In the genomic region with DNA sequence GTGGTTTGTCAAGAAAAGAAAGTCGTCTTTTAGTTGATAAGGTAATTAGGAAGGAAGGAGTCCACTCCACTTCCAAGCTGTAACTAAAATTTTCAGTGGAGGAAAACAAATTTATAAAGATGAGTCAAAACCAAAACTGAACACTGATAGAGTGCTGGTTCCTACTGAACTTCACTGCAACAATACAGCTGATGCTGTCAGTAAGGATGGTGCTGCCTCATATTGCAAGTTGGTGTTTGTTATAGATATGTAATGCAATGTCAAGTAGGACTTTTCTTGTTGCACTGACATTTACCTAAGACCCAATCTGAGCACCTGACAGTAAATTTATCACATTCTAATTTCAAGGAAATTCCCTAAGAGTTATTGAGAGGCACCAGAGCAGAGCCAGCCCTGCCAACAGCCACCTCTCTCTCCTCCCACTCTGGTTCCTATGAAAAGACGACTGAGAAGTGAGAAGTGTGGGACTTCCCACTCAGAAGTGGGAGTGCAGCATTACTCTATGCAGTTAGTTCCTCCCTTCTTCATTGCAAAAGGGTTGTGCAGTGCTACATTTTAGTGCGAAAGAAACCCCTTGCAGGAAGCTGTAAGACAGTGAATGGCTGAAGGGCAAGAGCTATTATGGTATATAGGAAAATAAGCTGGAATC, we compare ENCODE assay signal across 16 cellular contexts.
"Had no signal": no experiment of that assay in that cellular context is flagged by ENCODE, and none has a peak within 500 bp of the region (broad histone marks: within the 10 kb centered on the region; RNA-seq: fewer than 3 reads in every experiment).

No MANE protein-coding gene starts in this region.

- H3K4me1 Mint-ChIP-seq: activated CD4-positive, alpha-beta T cell treated with anti-CD3 and anti-CD28 coated beads, Interleukin-2, amount 10 ng/mL, durations not matched to agents 24 days and 14 days; activated naive CD8-positive, alpha-beta T cell treated with anti-CD3 and anti-CD28 coated beads, Interleukin-2, amount 10 ng/mL, durations not matched to agents 7 days and 5 days; central memory CD8-positive, alpha-beta T cell; stimulated activated effector memory CD8-positive, alpha-beta T cell treated with anti-CD3 and anti-CD28 coated beads, Interleukin-12 subunit alpha, Interleukin-12 subunit beta, amount 100 ng/mL, for 72 hours had no signal

- H3K27me3 Mint-ChIP-seq: activated CD4-positive, alpha-beta T cell treated with anti-CD3 and anti-CD28 coated beads, Interleukin-2, amount 10 ng/mL, durations not matched to agents 24 days and 14 days; activated naive CD8-positive, alpha-beta T cell treated with anti-CD3 and anti-CD28 coated beads, Interleukin-2, amount 10 ng/mL, durations not matched to agents 7 days and 5 days; central memory CD8-positive, alpha-beta T cell had no signal

- H3K36me3 Mint-ChIP-seq: activated naive CD8-positive, alpha-beta T cell treated with anti-CD3 and anti-CD28 coated beads, Interleukin-2, amount 10 ng/mL, durations not matched to agents 7 days and 5 days; neural progenitor cell; stimulated activated effector memory CD8-positive, alpha-beta T cell treated with anti-CD3 and anti-CD28 coated beads, Interleukin-12 subunit alpha, Interleukin-12 subunit beta, amount 100 ng/mL, for 72 hours had no signal

- H3K27ac Mint-ChIP-seq: activated CD4-positive, alpha-beta T cell treated with anti-CD3 and anti-CD28 coated beads, Interleukin-2, amount 10 ng/mL, durations not matched to agents 24 days and 14 days; activated naive CD8-positive, alpha-beta T cell treated with anti-CD3 and anti-CD28 coated beads, Interleukin-2, amount 10 ng/mL, durations not matched to agents 7 days and 5 days; activated T-helper 1 cell treated with anti-CD3 and anti-CD28 coated beads, Interleukin-12 subunit alpha, Interleukin-12 subunit beta, Interleukin-2, Interleukin-4 antibody, amounts not matched to agents 30 ng/mL and 10 ng/mL and 1 ng/mL, durations not matched to agents 14 hours and 24 hours and 36 hours; neural progenitor cell; stimulated activated effector memory CD8-positive, alpha-beta T cell treated with anti-CD3 and anti-CD28 coated beads, Interleukin-12 subunit alpha, Interleukin-12 subunit beta, amount 100 ng/mL, for 72 hours had no signal

- DNase-seq: activated CD4-positive, alpha-beta T cell treated with anti-CD3 and anti-CD28 coated beads, Interleukin-2, amount 10 ng/mL, durations not matched to agents 24 days and 14 days; activated CD4-positive, CD25-positive, alpha-beta regulatory T cell; activated CD8-positive, alpha-beta memory T cell treated with anti-CD3 and anti-CD28 coated beads, Interleukin-2, amount 50 U/mL, for 48 hours; activated naive CD8-positive, alpha-beta T cell treated with anti-CD3 and anti-CD28 coated beads, Interleukin-2, amount 10 ng/mL, durations not matched to agents 7 days and 5 days; brain microvascular endothelial cell; effector CD4-positive, alpha-beta T cell; foreskin melanocyte; left cardiac atrium; lower lobe of right lung; pancreas; stimulated activated CD4-positive, alpha-beta T cell treated with anti-CD3 and anti-CD28 coated beads, Interleukin-12 subunit alpha, Interleukin-12 subunit beta, amount 100 ng/mL, for 4 hours; uterus had no signal

- H3K4me3 Mint-ChIP-seq: activated CD4-positive, alpha-beta T cell treated with anti-CD3 and anti-CD28 coated beads, Interleukin-2, amount 10 ng/mL, durations not matched to agents 24 days and 14 days; activated naive CD8-positive, alpha-beta T cell treated with anti-CD3 and anti-CD28 coated beads, Interleukin-2, amount 10 ng/mL, durations not matched to agents 7 days and 5 days; activated T-helper 1 cell treated with anti-CD3 and anti-CD28 coated beads, Interleukin-12 subunit alpha, Interleukin-12 subunit beta, Interleukin-2, Interleukin-4 antibody, amounts not matched to agents 30 ng/mL and 10 ng/mL and 1 ng/mL, durations not matched to agents 14 hours and 24 hours and 36 hours; central memory CD8-positive, alpha-beta T cell; neural progenitor cell; stimulated activated effector memory CD8-positive, alpha-beta T cell treated with anti-CD3 and anti-CD28 coated beads, Interleukin-12 subunit alpha, Interleukin-12 subunit beta, amount 100 ng/mL, for 72 hours had no signal

- H3K9me3 Mint-ChIP-seq: activated naive CD8-positive, alpha-beta T cell treated with anti-CD3 and anti-CD28 coated beads, Interleukin-2, amount 10 ng/mL, durations not matched to agents 7 days and 5 days; central memory CD8-positive, alpha-beta T cell; neural progenitor cell; stimulated activated effector memory CD8-positive, alpha-beta T cell treated with anti-CD3 and anti-CD28 coated beads, Interleukin-12 subunit alpha, Interleukin-12 subunit beta, amount 100 ng/mL, for 72 hours had no signal

- ATAC-seq: lower lobe of right lung; pancreas; stimulated activated effector memory CD8-positive, alpha-beta T cell treated with anti-CD3 and anti-CD28 coated beads, Interleukin-12 subunit alpha, Interleukin-12 subunit beta, amount 100 ng/mL, for 72 hours had no signal
